ENCODE assay signal across 8 cellular contexts in the genomic region with DNA sequence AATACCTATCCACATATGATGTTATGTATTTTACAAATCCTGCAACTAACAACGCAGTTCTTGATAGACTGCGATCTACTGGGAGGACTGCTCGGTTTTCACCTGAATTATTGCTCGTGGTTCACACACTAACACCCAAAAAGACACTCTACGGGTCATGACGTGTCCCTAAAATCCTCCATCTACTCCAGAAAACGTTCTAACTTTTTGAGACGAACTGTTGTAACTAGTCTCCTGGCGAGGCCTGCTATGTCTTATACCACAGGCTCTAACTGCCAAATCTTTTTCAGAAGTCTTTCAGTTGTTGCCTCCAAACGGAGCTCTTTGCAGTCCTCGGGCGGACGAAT.
DNase-seq lines count a peak whose midpoint lies in the region; ATAC-seq, FAIRE-seq and TF ChIP-seq lines count a peak whose summit lies in the region.

No MANE protein-coding gene starts in this region.

- no peaks in the 10 kb centered on the region for H3K9me3 ChIP-seq in mucosa of stomach (ENCODE audit: control insufficient read depth, low read length)

- no peak for TF ChIP-seq CTCF in bronchial epithelial cell (IDR thresholded peaks at IDR 0.05; ENCODE audit: insufficient read depth, low read length, severe bottlenecking)

- H3K4me1 ChIP-seq in ACC112 (ENCODE audit: control insufficient read depth, insufficient read depth, low read length, unreplicated experiment) (peaks cover 15% of the 10 kb centered on the region), mucosa of stomach (ENCODE audit: control insufficient read depth, insufficient read depth, low read length) (peaks cover 31% of the 10 kb centered on the region)

- DNase-seq in bronchial epithelial cell (ENCODE audit: low read depth): no peak
- DNase-seq in kidney tubule cell (ENCODE audit: low spot score): no peak
- no peak for DNase-seq in NCI-H526 (lab: John Stamatoyannopoulos, UW)
- no peak for DNase-seq in NCI-H2081 treated with DMSO at 0.1 percent for 48 hours (lab: John Stamatoyannopoulos, UW)

- H2AFZ ChIP-seq in ACC112 (ENCODE audit: low read length, unreplicated experiment): peak overlapping the region; percentile 27

- H3K4me3 ChIP-seq in ACC112 (ENCODE audit: low read depth, low read length) (peak overlapping the region; percentile 95), bronchial epithelial cell (ENCODE audit: low read depth, low read length) (peak overlapping the region; percentile 99), mucosa of stomach (ENCODE audit: low read length) (peak overlapping the region; percentile 78)

- H3K27me3 ChIP-seq in ACC112 (ENCODE audit: insufficient read depth, low read length) (no peaks in the 10 kb centered on the region; the same call in 1 of the 2 replicates), bronchial epithelial cell (ENCODE audit: control insufficient read depth, insufficient read depth, low read length) (no peaks in the 10 kb centered on the region), mucosa of stomach (ENCODE audit: control insufficient read depth, insufficient read depth, low read length) (peaks cover 19% of the 10 kb centered on the region)

- FAIRE-seq in bronchial epithelial cell (lab: Jason Lieb, UNC): no peak

- peak overlapping the region; percentile 86 for H3K27ac ChIP-seq in ACC112 (ENCODE audit: low read depth, low read length)

- H3K36me3 ChIP-seq in ACC112 (ENCODE audit: insufficient read depth, low read length) (no peaks in the 10 kb centered on the region), bronchial epithelial cell (ENCODE audit: control insufficient read depth, insufficient read depth, low read length) (no peaks in the 10 kb centered on the region), mucosa of stomach (ENCODE audit: control insufficient read depth, insufficient read depth, low read length) (no peaks in the 10 kb centered on the region)

- no peaks in the 10 kb centered on the region for H3K79me2 ChIP-seq in ACC112 (ENCODE audit: control insufficient read depth, insufficient read depth, low read length, unreplicated experiment)

- H3K9ac ChIP-seq in mucosa of stomach (ENCODE audit: low read length): peak overlapping the region; percentile 99

- ATAC-seq in HG02623 (IDR thresholded peaks at IDR 0.05; ENCODE audit: unreplicated experiment) (peak; percentile 0), HG02610 (IDR thresholded peaks at IDR 0.05; ENCODE audit: unreplicated experiment) (no peak)
